21 cellular contexts compared by ENCODE assay signal in genomic region chr2:21431078-21431477, GRCh38.
"Had no signal": no experiment of that assay in that cellular context is flagged by ENCODE, and none has a peak within 500 bp of the region (broad histone marks: within the 10 kb centered on the region; RNA-seq: fewer than 3 reads in every experiment).

No MANE protein-coding gene starts in this region.

- DNase-seq: dorsolateral prefrontal cortex; effector CD4-positive, alpha-beta T cell; foreskin fibroblast; gastrocnemius medialis; left lung; mesendoderm; midbrain; naive thymus-derived CD4-positive, alpha-beta T cell; nephron progenitor cell; pancreas; right lobe of liver; small intestine; stimulated activated CD4-positive, alpha-beta T cell treated with anti-CD3 and anti-CD28 coated beads, Interleukin-15, amount 100 ng/mL, for 24 hours; stimulated activated CD4-positive, alpha-beta T cell treated with anti-CD3 and anti-CD28 coated beads, Interleukin-2, amount 100 ng/mL, for 48 hours; stimulated activated naive B cell treated with anti-CD40 and anti-IgM and Interleukin-4, amounts not matched to agents 10 μg/mL and 1 μg/mL and 100 μg/mL, for 72 hours; stimulated activated naive CD8-positive, alpha-beta T cell treated with anti-CD3 and anti-CD28 coated beads, Interleukin-15, amount 100 ng/mL, for 72 hours; transverse colon; upper lobe of right lung; uterus had no signal

- H3K9me3 ChIP-seq: gastrocnemius medialis, neutrophil, pancreas, right lobe of liver, suprapubic skin, transverse colon, upper lobe of right lung, uterus had no signal

- H3K4me1 ChIP-seq: gastrocnemius medialis, left lung, pancreas, right lobe of liver, suprapubic skin, transverse colon, upper lobe of right lung, uterus had no signal

- H3K27me3 ChIP-seq: gastrocnemius medialis, left lung, neutrophil, pancreas, right lobe of liver, suprapubic skin, transverse colon, upper lobe of right lung, uterus had no signal

- H3K36me3 ChIP-seq: gastrocnemius medialis, left lung, neutrophil, pancreas, right lobe of liver, suprapubic skin, transverse colon, upper lobe of right lung, uterus had no signal

- H3K4me3 ChIP-seq: dorsolateral prefrontal cortex, gastrocnemius medialis, left lung, pancreas, right lobe of liver, suprapubic skin, transverse colon, upper lobe of right lung, uterus had no signal

- H3K27ac ChIP-seq: dorsolateral prefrontal cortex, gastrocnemius medialis, left lung, neutrophil, pancreas, right lobe of liver, suprapubic skin, transverse colon, upper lobe of right lung, uterus had no signal
